In the genomic region with DNA sequence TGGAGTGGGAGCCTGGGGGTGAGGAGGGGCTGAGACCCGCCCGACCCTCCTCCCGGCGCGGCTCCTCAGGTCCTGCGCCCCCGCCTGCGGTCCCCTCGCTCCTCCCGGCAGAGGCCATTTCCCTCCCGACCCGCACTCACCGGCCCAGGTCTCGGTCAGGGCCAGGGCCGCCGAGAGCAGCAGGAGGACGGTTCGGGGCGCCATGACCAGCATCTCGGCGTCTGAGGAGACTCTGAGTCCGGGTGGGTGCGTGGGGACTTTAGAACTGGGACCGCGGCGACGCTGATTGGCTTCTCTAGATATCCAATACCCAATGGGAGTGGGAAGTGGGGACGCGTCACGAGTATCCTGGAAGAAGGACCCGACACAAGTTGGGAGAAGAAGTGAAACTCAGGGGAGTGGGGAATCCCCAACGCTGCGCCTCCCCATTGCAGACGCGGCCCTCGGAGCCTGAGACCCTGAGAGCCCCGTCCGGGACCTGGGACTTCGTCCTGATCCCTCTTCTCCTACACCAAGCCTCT, we compare ENCODE assay signal across 8 cellular contexts. TPM values are rescaled to one million over a fixed set of nuclear protein-coding genes. Genes with fewer than 3 reads are reported as not detected.
DNase-seq lines count a peak whose midpoint lies in the region; ATAC-seq, FAIRE-seq and TF ChIP-seq lines count a peak whose summit lies in the region.

A gene (minus strand): TSS at position 234 of the 521 bp plus-strand sequence. CDS start 21 bp downstream, at position 213.

- H3K4me1 Mint-ChIP-seq in activated B cell treated with CpG ODN at 0.5 μM for 24 hours = peaks cover 54% of the 10 kb centered on the region

- H3K9ac ChIP-seq in smooth muscle cell (ENCODE audit: low read depth) = peak within 1 kb of the TSS; percentile 71

- 2% methylated on average over 18 of the region's 39 CpGs for WGBS in smooth muscle cell (ENCODE audit: low lambda C conversion rate)

- CTCF ChIA-PET in activated B cell treated with CpG ODN at 0.5 μM for 24 hours (lab: Charles Lee) = interaction anchor here (1.9 kb wide), 1 partner anchor 10 kb away, joined by 7 read pairs; no protein-coding TSS in a partner anchor

- H3F3A ChIP-seq in smooth muscle cell (ENCODE audit: low read depth) = no peaks in the 10 kb centered on the region

- no peaks in the 10 kb centered on the region for H3K36me3 ChIP-seq in smooth muscle cell (ENCODE audit: low read depth)

- peak; percentile 73 for ATAC-seq in HG02610 (IDR thresholded peaks at IDR 0.05; ENCODE audit: unreplicated experiment)
- ATAC-seq in activated B cell treated with CpG ODN at 0.5 μM for 24 hours (ENCODE audit: low read depth) = peak; percentile 85

- no peaks in the 10 kb centered on the region for H3K27me3 Mint-ChIP-seq in activated B cell treated with CpG ODN at 0.5 μM for 24 hours

- H3K9me3 Mint-ChIP-seq in activated B cell treated with CpG ODN at 0.5 μM for 24 hours = no peaks in the 10 kb centered on the region

- peaks cover 10% of the 10 kb centered on the region for H4K20me1 ChIP-seq in smooth muscle cell (ENCODE audit: low read depth)

- intact Hi-C loops in activated B cell treated with CpG ODN at 0.5 μM for 24 hours (cut with micrococcal nuclease) = loop anchor here (1.0 to 5.0 kb wide), 5 partner anchors 10 to 740 kb away; a partner anchor contains a TSS

- H3K4me3 ChIP-seq in smooth muscle cell = peak within 1 kb of the TSS; percentile 63

- TF ChIP-seq POLR2A in GM12891 (IDR thresholded peaks at IDR 0.05; ENCODE audit: low read depth, low read length) = peak; percentile 98

- peak within 1 kb of the TSS; percentile 81 for H3K4me2 ChIP-seq in smooth muscle cell

- DNase-seq in GM12891 (ENCODE audit: insufficient read length, low spot score) (peak; percentile 68), NCI-H1105 treated with DMSO at 0.1 percent for 48 hours (lab: John Stamatoyannopoulos, UW) (peak; percentile 29), activated B cell treated with CpG ODN at 0.5 μM for 24 hours (peak; percentile 64), iris pigment epithelial cell (ENCODE audit: low read depth) (peak; percentile 85), smooth muscle cell (lab: John Stamatoyannopoulos, UW; ENCODE audit: unreplicated experiment) (peak; percentile 34), GM19240 (ENCODE audit: insufficient read length, low spot score) (no peak)
- peak; percentile 88 for DNase-seq in central memory CD4-positive, alpha-beta T cell

- H3K79me2 ChIP-seq in smooth muscle cell (ENCODE audit: low read depth) = no peaks in the 10 kb centered on the region

- H3K36me3 Mint-ChIP-seq in activated B cell treated with CpG ODN at 0.5 μM for 24 hours (ENCODE audit: low read depth) = peaks cover 50% of the 10 kb centered on the region

- TF ChIP-seq CTCF in activated B cell treated with CpG ODN at 0.5 μM for 24 hours (IDR thresholded peaks at IDR 0.05) (no peak), smooth muscle cell (IDR thresholded peaks at IDR 0.05; ENCODE audit: borderline replicate concordance, insufficient read depth, poor library complexity, severe bottlenecking) (no peak)

- peak; percentile 97 for FAIRE-seq in GM12891 (lab: Jason Lieb, UNC)

- peak within 1 kb of the TSS; percentile 100 for H3K27ac Mint-ChIP-seq in activated B cell treated with CpG ODN at 0.5 μM for 24 hours

- no peak within 1 kb of the TSS for H2AFZ ChIP-seq in smooth muscle cell (ENCODE audit: low read depth)

- H3K27ac ChIP-seq in smooth muscle cell (ENCODE audit: low read depth) = no peak within 1 kb of the TSS

- POLR2A ChIA-PET in activated B cell treated with CpG ODN at 0.5 μM for 24 hours (lab: Charles Lee) = interaction anchor here (0.8 to 2.4 kb wide), 6 partner anchors 10 to 170 kb away, joined by 3 to 18 read pairs (median 6); no protein-coding TSS in a partner anchor

- no peaks in the 10 kb centered on the region for H3K9me3 ChIP-seq in smooth muscle cell (replicated peaks; ENCODE audit: low read depth)

- H3K4me3 Mint-ChIP-seq in activated B cell treated with CpG ODN at 0.5 μM for 24 hours = peak within 1 kb of the TSS; percentile 95

- H3K4me1 ChIP-seq in smooth muscle cell (ENCODE audit: low read depth) = no peaks in the 10 kb centered on the region

- peaks cover 29% of the 10 kb centered on the region for H3K27me3 ChIP-seq in smooth muscle cell (ENCODE audit: low read depth)

TF ChIP-seq in GM12891, 5 proteins besides CTCF, POLR2A, EP300 and RAD21:
- TF ChIP-seq SPI1 (IDR thresholded peaks at IDR 0.05; ENCODE audit: low read depth, low read length) (peak; percentile 99), POU2F2 (IDR thresholded peaks at IDR 0.05; ENCODE audit: low read depth, low read length) (peak; percentile 83), PAX5 (IDR thresholded peaks at IDR 0.05; ENCODE audit: insufficient read depth, low read length, severe bottlenecking) (no peak), TAF1 (IDR thresholded peaks at IDR 0.05; ENCODE audit: low read depth, low read length) (peak; percentile 96), POLR2AphosphoS5 (IDR thresholded peaks at IDR 0.05; ENCODE audit: low read depth, low read length) (peak; percentile 99)
TF ChIP-seq in GM12891: peak in this region for 4.

RNA-seq across cellular contexts. Expression of the gene that starts here (rescaled TPM):
- polyA plus RNA-seq in GM12891 (2012; ENCODE audit: low read depth, missing spikeins) = 3,160 TPM
- total RNA-seq in activated B cell treated with CpG ODN at 0.5 μM for 24 hours (3,667 and 3,668 TPM in 2 replicates), smooth muscle cell (238 and 2,794 TPM in 2 replicates)
- polyA plus RNA-seq in smooth muscle cell = 605 and 646 TPM in 2 replicates
